8 cellular contexts compared by ENCODE assay signal in the genomic region with DNA sequence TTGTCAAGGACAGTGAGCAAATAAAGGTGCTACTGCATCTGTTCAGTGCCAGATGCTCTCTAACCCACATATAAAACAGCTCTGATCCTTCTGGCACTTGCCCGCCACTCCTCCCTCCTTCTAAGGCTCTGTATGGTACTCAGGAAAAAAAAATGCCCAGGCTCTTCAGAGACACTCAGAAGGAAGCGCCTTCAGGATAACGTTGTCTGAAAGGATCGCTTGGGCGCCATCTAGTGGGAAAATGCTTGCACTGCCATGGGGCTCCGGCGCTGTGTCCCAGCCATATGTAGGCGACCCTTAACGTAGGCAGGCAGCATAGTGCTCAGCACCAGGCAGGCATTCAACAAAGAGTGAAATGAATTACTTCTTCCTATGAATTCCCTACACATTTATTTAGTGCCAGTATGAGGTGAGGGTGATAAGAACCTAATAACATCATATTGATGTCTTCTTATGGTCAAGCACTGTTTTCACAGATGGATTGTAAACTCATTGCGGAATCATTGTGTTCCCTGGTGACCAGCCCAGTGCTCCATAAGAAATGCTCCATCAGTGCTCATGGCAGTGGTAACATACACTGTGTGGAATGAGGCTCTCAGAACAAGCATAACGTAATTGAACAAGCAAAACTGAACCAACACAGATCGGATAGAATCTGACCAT. TPM values are rescaled to one million over a fixed set of nuclear protein-coding genes. Genes with fewer than 3 reads are reported as not detected.
DNase-seq lines count a peak whose midpoint lies in the region; ATAC-seq and TF ChIP-seq lines count a peak whose summit lies in the region.

No MANE protein-coding gene starts in this region.

- H3K4me3 ChIP-seq in GM23338 (no peak overlapping the region), gastroesophageal sphincter (no peak overlapping the region), ovary (no peak overlapping the region), tibial nerve (no peak overlapping the region)

- no peaks in the 10 kb centered on the region for H3K9me2 ChIP-seq in GM23338 (ENCODE audit: insufficient read depth)

- peaks cover 29% of the 10 kb centered on the region for H3K9me3 Mint-ChIP-seq in GM23338

- TF ChIP-seq POLR2A in gastroesophageal sphincter (IDR thresholded peaks at IDR 0.05) (no peak), ovary (IDR thresholded peaks at IDR 0.05) (no peak), tibial nerve (IDR thresholded peaks at IDR 0.05) (no peak)

- H3K36me3 ChIP-seq in GM23338 (ENCODE audit: insufficient read depth) (0 out of 2 replicates have a peak, but pooled peaks cover 3% of the 10 kb centered on the region), gastroesophageal sphincter (no peaks in the 10 kb centered on the region), ovary (no peaks in the 10 kb centered on the region), tibial nerve (no peaks in the 10 kb centered on the region)

- no peak overlapping the region for H2AFZ ChIP-seq in GM23338

- intact Hi-C loops in ovary (cut with DNase I), result loop anchor here in 1 of 4 donors (10.0 kb wide), 1 partner anchor 561 kb away; no protein-coding TSS in a partner anchor

- H3K4me2 ChIP-seq in GM23338, result no peak overlapping the region

- TF ChIP-seq EP300 in gastroesophageal sphincter (IDR thresholded peaks at IDR 0.05) (no peak), ovary (IDR thresholded peaks at IDR 0.05) (no peak), tibial nerve (IDR thresholded peaks at IDR 0.05) (no peak)

- H3K4me1 ChIP-seq in GM23338 (ENCODE audit: insufficient read depth) (no peaks in the 10 kb centered on the region), gastroesophageal sphincter (peaks cover 0 to 12% (median 0%) of the 10 kb centered on the region in 3 donors), ovary (ENCODE audit: insufficient read depth) (no peaks in the 10 kb centered on the region), tibial nerve (peaks cover 0 to 15% (median 0%) of the 10 kb centered on the region in 4 donors)

- peaks cover 14% of the 10 kb centered on the region for H3K36me3 Mint-ChIP-seq in GM23338 (ENCODE audit: low read depth)

- H3K27ac ChIP-seq in GM23338 (ENCODE audit: low read depth), result no peak overlapping the region
- H3K27ac ChIP-seq in gastroesophageal sphincter, result no peak overlapping the region
- no peak overlapping the region for H3K27ac ChIP-seq in ovary
- no peak overlapping the region for H3K27ac ChIP-seq in tibial nerve

- peaks cover 0 to 27% (median 0%) of the 10 kb centered on the region in 3 donors for H3K9me3 ChIP-seq in gastroesophageal sphincter
- H3K9me3 ChIP-seq in ovary, result no peaks in the 10 kb centered on the region
- H3K9me3 ChIP-seq in tibial nerve, result peaks cover 0 to 18% (median 2%) of the 10 kb centered on the region in 4 donors

- H3K4me3 Mint-ChIP-seq in GM23338, result no peak overlapping the region

- ATAC-seq in GM23338 (peak; percentile 98), gastroesophageal sphincter (peak; percentile 85)

- no peaks in the 10 kb centered on the region for H3K27me3 ChIP-seq in GM23338 (ENCODE audit: insufficient read depth)
- peaks cover 8% of the 10 kb centered on the region for H3K27me3 ChIP-seq in gastroesophageal sphincter
- no peaks in the 10 kb centered on the region for H3K27me3 ChIP-seq in ovary
- H3K27me3 ChIP-seq in tibial nerve, result no peaks in the 10 kb centered on the region

- no peak overlapping the region for H3K27ac Mint-ChIP-seq in GM23338

- H3F3A ChIP-seq in GM23338 (replicated peaks; ENCODE audit: low read depth), result no peaks in the 10 kb centered on the region

- H4K20me1 ChIP-seq in GM23338 (replicated peaks; ENCODE audit: insufficient read depth), result no peaks in the 10 kb centered on the region

- H3K4me1 Mint-ChIP-seq in GM23338, result no peaks in the 10 kb centered on the region

- peaks cover 3% of the 10 kb centered on the region for H3K27me3 Mint-ChIP-seq in GM23338 (ENCODE audit: insufficient read depth, low read depth, poor library complexity)

- DNase-seq in ELF-1 (ENCODE audit: low read depth, low spot score), result peak; percentile 95
- DNase-seq in GM23338 (ENCODE audit: low spot score), result peak; percentile 96
- peak; percentile 88 for DNase-seq in M059J (ENCODE audit: low read depth)
- peak; percentile 34 for DNase-seq in SHP77 treated with DMSO at 0.1 percent for 48 hours (lab: John Stamatoyannopoulos, UW)
- DNase-seq in activated effector memory CD4-positive, alpha-beta T cell treated with anti-CD3 and anti-CD28 coated beads, Interleukin-2, amount 50 U/mL, for 16 hours, result peak; percentile 89
- DNase-seq in ovary, result peak; percentile 22 to 71 (median 61)
- peak; percentile 66 to 83 for DNase-seq in tibial nerve (ENCODE audit: low spot score in 2 of 2)

- 22% methylated on average over 3 to 12 of the region's 12 CpGs for WGBS in gastroesophageal sphincter (ENCODE audit: low coverage in 1 of 2), 2 donors
- 13 to 16% (median 15%) methylated on average over 12 of the region's 12 CpGs for WGBS in ovary, 3 donors
- WGBS in tibial nerve, 2 donors, result 17 to 18% methylated on average over 12 of the region's 12 CpGs

- TF ChIP-seq CTCF in GM23338 (conservative IDR thresholded peaks at IDR 0.05; ENCODE audit: low read depth in 2 of 2) (peak; percentile 79 to 94), gastroesophageal sphincter (IDR thresholded peaks at IDR 0.05) (peak; percentile 74 to 94 (median 87)), ovary (IDR thresholded peaks at IDR 0.05) (peak; percentile 22 to 40 (median 30)), tibial nerve (IDR thresholded peaks at IDR 0.05) (peak; percentile 75 to 91 (median 87))

- H3K79me2 ChIP-seq in GM23338 (replicated peaks; ENCODE audit: insufficient read depth), result no peaks in the 10 kb centered on the region

TF ChIP-seq in GM23338, 12 proteins besides CTCF, POLR2A, EP300 and RAD21:
- no peak for TF ChIP-seq EZH2phosphoT487 (IDR thresholded peaks at IDR 0.05; ENCODE audit: unreplicated experiment)

RNA-seq across cellular contexts. Expression of gene PAMR1, which starts 39.6 kb away (rescaled TPM):
- 2.5 and 3.1 TPM in 2 replicates for total RNA-seq in GM23338 (2014; rRNA removed; shearing (Covaris generic))
- polyA plus RNA-seq in GM23338 (2016; fragmentation: Nextera tagmentation; extraction: Ambion mirVana) (0.70 and 1.6 TPM in 2 replicates), ovary (10 to 100 TPM in 1 of 2 donors, 1 to 10 TPM in 1; 1.2 to 25.8 TPM)
- total RNA-seq in M059J (2014; rRNA removed; shearing (Covaris generic)), result not detected in 2 replicates
- total RNA-seq in gastroesophageal sphincter (10 to 100 TPM in 1 of 4 donors, 1 to 10 TPM in 3; 4.2 to 17.3 (median 5.6) TPM), ovary (1 to 10 TPM in 5 of 7 donors, under 1 TPM in 2; 0.25 to 7.0 (median 3.6) TPM), tibial nerve (10 to 100 TPM in 1 of 4 donors, 1 to 10 TPM in 3; 6.9 to 10.8 (median 7.7) TPM)

Comparison
In these comparisons a context has a peak if more than half of its experiments do, and no peak if none do; other contexts are left out.
1. DNase-seq: peak in every context shown above with its lines; median percentile 96 in GM23338; 95 in ELF-1; 89 in activated effector memory CD4-positive, alpha-beta T cell treated with anti-CD3 and anti-CD28 coated beads, Interleukin-2, amount 50 U/mL, for 16 hours; 88 in M059J; 74 in tibial nerve; 61 in ovary; 34 in SHP77 treated with DMSO at 0.1 percent for 48 hours.
2. CTCF ChIP-seq: peak in every context shown above with its lines; median percentile 87 in gastroesophageal sphincter; 87 in tibial nerve; 86 in GM23338; 30 in ovary.